14 cellular contexts compared by ENCODE assay signal in genomic region chr13:77305276-77305675, GRCh38. TPM values are rescaled to one million over a fixed set of nuclear protein-coding genes. Genes with fewer than 3 reads are reported as not detected.
DNase-seq lines count a peak whose midpoint lies in the region; ATAC-seq and TF ChIP-seq lines count a peak whose summit lies in the region.
"Had no signal": no experiment of that assay in that cellular context is flagged by ENCODE, and none has a peak within 500 bp of the region (broad histone marks: within the 10 kb centered on the region; RNA-seq: fewer than 3 reads in every experiment).

No MANE protein-coding gene starts in this region.

- H3K4me1 ChIP-seq in heart left ventricle (peaks cover 3 to 76% (median 42%) of the 10 kb centered on the region in 12 donors), upper lobe of right lung (peaks cover 51% of the 10 kb centered on the region)

- DNase-seq in Right ventricle myocardium superior (no peak), heart left ventricle (no peak), NOMO-1 treated with DMSO at 0.1 percent for 48 hours (lab: John Stamatoyannopoulos, UW; ENCODE audit: unreplicated experiment) (peak; percentile 89), choroid plexus epithelial cell (ENCODE audit: low read depth) (peak; percentile 19), upper lobe of right lung (no peak), NCI-H2107 (lab: John Stamatoyannopoulos, UW) (no peak)
- no peak for DNase-seq in stimulated activated CD4-positive, alpha-beta T cell treated with anti-CD3 and anti-CD28 coated beads, Interleukin-1b, Interleukin-23, amount 100 ng/mL, for 48 hours
- DNase-seq: activated CD8-positive, alpha-beta memory T cell treated with anti-CD3 and anti-CD28 coated beads, Interleukin-2, amount 50 U/mL, for 48 hours; anterior cingulate cortex; effector CD8-positive, alpha-beta T cell; KBM-7; NCI-H2171 treated with DMSO at 0.1 percent for 48 hours had no signal

- ATAC-seq in Right ventricle myocardium superior (ENCODE audit: poor library complexity) (peak; percentile 11), heart left ventricle (no peak), upper lobe of right lung (no peak), GM21360 (IDR thresholded peaks at IDR 0.05; ENCODE audit: unreplicated experiment) (no peak)
- ATAC-seq: left lobe of liver had no signal

- H3K27ac ChIP-seq in heart left ventricle (peak overlapping the region in 2 of 12 donors; percentile 17 to 59), upper lobe of right lung (peak overlapping the region; percentile 7)

- intact Hi-C loops in Right ventricle myocardium superior (cut with DNase I), result no loop called here
- intact Hi-C loops in heart left ventricle (cut with DNase I), result no loop called here
- intact Hi-C loops in upper lobe of right lung (cut with DNase I), result no loop called here

- H3K27me3 ChIP-seq in heart left ventricle, result no peaks in the 10 kb centered on the region
- no peaks in the 10 kb centered on the region for H3K27me3 ChIP-seq in upper lobe of right lung

- H3K4me3 ChIP-seq in heart left ventricle (no peak overlapping the region), choroid plexus epithelial cell (ENCODE audit: low read depth, low read length) (no peak overlapping the region), upper lobe of right lung (no peak overlapping the region)

- H3K36me3 ChIP-seq in heart left ventricle (no peaks in the 10 kb centered on the region), upper lobe of right lung (no peaks in the 10 kb centered on the region)

- H3K9me3 ChIP-seq in heart left ventricle, result peaks cover 0 to 12% (median 0%) of the 10 kb centered on the region in 12 donors
- no peaks in the 10 kb centered on the region for H3K9me3 ChIP-seq in upper lobe of right lung

- TF ChIP-seq POLR2A in heart left ventricle (IDR thresholded peaks at IDR 0.05), result no peak

- TF ChIP-seq CTCF in heart left ventricle (IDR thresholded peaks at IDR 0.05), result no peak
- no peak for TF ChIP-seq CTCF in choroid plexus epithelial cell (conservative IDR thresholded peaks at IDR 0.05; ENCODE audit: low read depth, low read length)
- TF ChIP-seq CTCF in upper lobe of right lung (IDR thresholded peaks at IDR 0.05), result no peak

RNA-seq across cellular contexts. Expression of gene MYCBP2, which starts 21.6 kb away (rescaled TPM):
- 43.7 TPM for total RNA-seq in Right ventricle myocardium superior
- 10 to 100 TPM; 32.9 to 85.6 (median 64.9) TPM for total RNA-seq in heart left ventricle
- 10 to 100 TPM; 15.7 to 30.7 TPM for polyA plus RNA-seq in heart left ventricle
- 94.2 TPM for total RNA-seq in upper lobe of right lung

Comparison
In these comparisons a context has a peak if more than half of its experiments do, and no peak if none do; other contexts are left out.
1. DNase-seq: peak in NOMO-1 treated with DMSO at 0.1 percent for 48 hours (single experiment) and choroid plexus epithelial cell (single experiment); none in Right ventricle myocardium superior (single experiment), heart left ventricle (0 of 5), upper lobe of right lung (single experiment), NCI-H2107 (single experiment) and stimulated activated CD4-positive, alpha-beta T cell treated with anti-CD3 and anti-CD28 coated beads, Interleukin-1b, Interleukin-23, amount 100 ng/mL, for 48 hours (single experiment).